ENCODE assay signal across 10 cellular contexts in the genomic region with DNA sequence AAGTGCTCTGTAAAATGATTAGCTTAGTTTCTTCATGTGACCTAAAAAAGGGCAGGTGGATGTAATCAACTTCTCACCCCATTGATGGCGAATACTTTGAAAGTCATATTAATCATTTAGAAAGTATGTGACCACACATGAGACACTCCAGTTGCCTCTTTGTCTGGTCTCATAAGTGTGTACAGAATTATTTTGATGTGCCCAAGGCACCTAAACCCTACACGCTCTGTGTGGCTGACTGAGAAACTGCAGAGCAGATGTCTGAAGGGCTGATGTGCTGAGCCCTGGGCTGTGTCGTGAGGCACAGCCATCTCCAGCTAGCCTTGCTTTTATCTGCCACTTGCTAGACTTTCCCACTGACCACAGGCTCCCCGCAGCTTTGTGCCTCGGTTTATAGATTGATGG. TPM values are rescaled to one million over a fixed set of nuclear protein-coding genes. Genes with fewer than 3 reads are reported as not detected.
DNase-seq lines count a peak whose midpoint lies in the region; ATAC-seq, FAIRE-seq and TF ChIP-seq lines count a peak whose summit lies in the region.
"Had no signal": no experiment of that assay in that cellular context is flagged by ENCODE, and none has a peak within 500 bp of the region (broad histone marks: within the 10 kb centered on the region; RNA-seq: fewer than 3 reads in every experiment).

No MANE protein-coding gene starts in this region.

- H3K4me1 ChIP-seq in neural progenitor cell, result peaks cover 3% of the 10 kb centered on the region

- POLR2A ChIA-PET in HEK293T (lab: Yijun Ruan, JAX), result no interaction called here

- no peak for FAIRE-seq in D721Med (lab: Jason Lieb, UNC)
- FAIRE-seq: TTC549 had no signal

- H3K36me3 Mint-ChIP-seq in activated T-cell treated with anti-CD3 and anti-CD28 coated beads, Interleukin-2, amount 50 U/mL, for 4 hours (ENCODE audit: insufficient read depth), result peaks cover 6% of the 10 kb centered on the region
- no peaks in the 10 kb centered on the region for H3K36me3 Mint-ChIP-seq in activated T-cell treated with anti-CD3 and anti-CD28 coated beads, Interleukin-2, amount 50 U/mL, for 24 hours (ENCODE audit: low read depth)
- no peaks in the 10 kb centered on the region for H3K36me3 Mint-ChIP-seq in neural progenitor cell

- H3K36me3 ChIP-seq in neural progenitor cell, result no peaks in the 10 kb centered on the region
- H3K36me3 ChIP-seq: lower lobe of right lung had no signal

- H4K20me1 ChIP-seq in neural progenitor cell (ENCODE audit: low read depth), result no peaks in the 10 kb centered on the region

- no peak overlapping the region for H2AFZ ChIP-seq in neural progenitor cell (replicated peaks)

- peaks cover 2% of the 10 kb centered on the region for H3K27me3 Mint-ChIP-seq in activated T-cell treated with anti-CD3 and anti-CD28 coated beads, Interleukin-2, amount 50 U/mL, for 4 hours (ENCODE audit: low read depth)
- no peaks in the 10 kb centered on the region for H3K27me3 Mint-ChIP-seq in activated T-cell treated with anti-CD3 and anti-CD28 coated beads, Interleukin-2, amount 50 U/mL, for 24 hours
- H3K27me3 Mint-ChIP-seq in neural progenitor cell (ENCODE audit: insufficient read depth, low read depth), result peaks cover 6% of the 10 kb centered on the region

- no peaks in the 10 kb centered on the region for H3F3A ChIP-seq in neural progenitor cell (ENCODE audit: low read depth)

- no peak overlapping the region for H3K4me3 Mint-ChIP-seq in activated T-cell treated with anti-CD3 and anti-CD28 coated beads, Interleukin-2, amount 50 U/mL, for 4 hours
- no peak overlapping the region for H3K4me3 Mint-ChIP-seq in activated T-cell treated with anti-CD3 and anti-CD28 coated beads, Interleukin-2, amount 50 U/mL, for 24 hours
- H3K4me3 Mint-ChIP-seq in neural progenitor cell, result no peak overlapping the region

- no peak overlapping the region for H3K4me3 ChIP-seq in neural progenitor cell
- H3K4me3 ChIP-seq: lower lobe of right lung had no signal

- no peak overlapping the region for H3K9ac ChIP-seq in neural progenitor cell

- no peak overlapping the region for H3K4me2 ChIP-seq in neural progenitor cell

- CTCF ChIA-PET in HEK293T (lab: Yijun Ruan, JAX), result no interaction called here

- no peaks in the 10 kb centered on the region for H3K27me3 ChIP-seq in neural progenitor cell

- DNase-seq in activated T-cell treated with anti-CD3 and anti-CD28 coated beads, Interleukin-2, amount 50 U/mL, for 4 hours, result no peak
- DNase-seq in activated T-cell treated with anti-CD3 and anti-CD28 coated beads, Interleukin-2, amount 50 U/mL, for 24 hours, result no peak
- DNase-seq in neural progenitor cell (ENCODE audit: low spot score) (no peak), 8988T (no peak), D721Med (ENCODE audit: insufficient read length, low spot score) (no peak), HEK293T (ENCODE audit: extremely low spot score) (no peak)
- DNase-seq: lower lobe of right lung had no signal

- H3K27ac ChIP-seq in neural progenitor cell, result no peak overlapping the region
- H3K27ac ChIP-seq: lower lobe of right lung had no signal

- peaks cover 1% of the 10 kb centered on the region for H3K4me1 Mint-ChIP-seq in activated T-cell treated with anti-CD3 and anti-CD28 coated beads, Interleukin-2, amount 50 U/mL, for 4 hours (ENCODE audit: low read depth)
- H3K4me1 Mint-ChIP-seq in activated T-cell treated with anti-CD3 and anti-CD28 coated beads, Interleukin-2, amount 50 U/mL, for 24 hours (ENCODE audit: low read depth), result no peaks in the 10 kb centered on the region
- H3K4me1 Mint-ChIP-seq in neural progenitor cell, result peaks cover 13% of the 10 kb centered on the region

- H3K79me2 ChIP-seq in neural progenitor cell (ENCODE audit: low read depth), result no peaks in the 10 kb centered on the region

- H3K27ac Mint-ChIP-seq in activated T-cell treated with anti-CD3 and anti-CD28 coated beads, Interleukin-2, amount 50 U/mL, for 24 hours, result no peak overlapping the region
- H3K27ac Mint-ChIP-seq in neural progenitor cell, result peak overlapping the region; percentile 49

- no peaks in the 10 kb centered on the region for H3K9me3 Mint-ChIP-seq in activated T-cell treated with anti-CD3 and anti-CD28 coated beads, Interleukin-2, amount 50 U/mL, for 4 hours
- H3K9me3 Mint-ChIP-seq in activated T-cell treated with anti-CD3 and anti-CD28 coated beads, Interleukin-2, amount 50 U/mL, for 24 hours, result no peaks in the 10 kb centered on the region
- no peaks in the 10 kb centered on the region for H3K9me3 Mint-ChIP-seq in neural progenitor cell

- no peak for TF ChIP-seq CTCF in neural progenitor cell (IDR thresholded peaks at IDR 0.05)
- no peak for TF ChIP-seq CTCF in D721Med (IDR thresholded peaks at IDR 0.05; ENCODE audit: insufficient read depth, missing control alignments)

- no peaks in the 10 kb centered on the region for H3K9me3 ChIP-seq in neural progenitor cell (ENCODE audit: low read depth)
- H3K9me3 ChIP-seq: lower lobe of right lung had no signal

- peak; percentile 30 to 50 for ATAC-seq in activated T-cell treated with anti-CD3 and anti-CD28 coated beads, Interleukin-2, amount 50 U/mL, for 4 hours
- peak; percentile 99 for ATAC-seq in GM21717 (IDR thresholded peaks at IDR 0.05; ENCODE audit: unreplicated experiment)
- ATAC-seq in HG03520 (IDR thresholded peaks at IDR 0.05; ENCODE audit: unreplicated experiment), result peak; percentile 100
- ATAC-seq: lower lobe of right lung had no signal

TF ChIP-seq in HEK293T, 16 proteins besides CTCF, POLR2A, EP300 and RAD21:
- TF ChIP-seq TARDBP (IDR thresholded peaks at IDR 0.05) (no peak), LEF1 (IDR thresholded peaks at IDR 0.05; ENCODE audit: borderline replicate concordance) (no peak), SUZ12 (IDR thresholded peaks at IDR 0.05) (no peak), ZNF384 (IDR thresholded peaks at IDR 0.05) (no peak), FOXK2 (IDR thresholded peaks at IDR 0.05) (no peak), ARNT (IDR thresholded peaks at IDR 0.05) (no peak)

RNA-seq across cellular contexts. Expression of a gene that starts 26.9 kb away (rescaled TPM):
- total RNA-seq in activated T-cell treated with anti-CD3 and anti-CD28 coated beads, Interleukin-2, amount 50 U/mL, for 4 hours, result 10 to 100 TPM in 1 of 3 donors, 1 to 10 TPM in 2; 7.2 to 13.2 (median 7.4) TPM
- total RNA-seq in neural progenitor cell (ENCODE audit: low replicate concordance), result 0.11 and 0.34 TPM in 2 replicates

Comparison
In these comparisons a context has a peak if more than half of its experiments do, and no peak if none do; other contexts are left out.
1. ATAC-seq: peak in every context shown above with its lines; median percentile 100 in HG03520; 99 in GM21717; 40 in activated T-cell treated with anti-CD3 and anti-CD28 coated beads, Interleukin-2, amount 50 U/mL, for 4 hours.